In the genomic region with DNA sequence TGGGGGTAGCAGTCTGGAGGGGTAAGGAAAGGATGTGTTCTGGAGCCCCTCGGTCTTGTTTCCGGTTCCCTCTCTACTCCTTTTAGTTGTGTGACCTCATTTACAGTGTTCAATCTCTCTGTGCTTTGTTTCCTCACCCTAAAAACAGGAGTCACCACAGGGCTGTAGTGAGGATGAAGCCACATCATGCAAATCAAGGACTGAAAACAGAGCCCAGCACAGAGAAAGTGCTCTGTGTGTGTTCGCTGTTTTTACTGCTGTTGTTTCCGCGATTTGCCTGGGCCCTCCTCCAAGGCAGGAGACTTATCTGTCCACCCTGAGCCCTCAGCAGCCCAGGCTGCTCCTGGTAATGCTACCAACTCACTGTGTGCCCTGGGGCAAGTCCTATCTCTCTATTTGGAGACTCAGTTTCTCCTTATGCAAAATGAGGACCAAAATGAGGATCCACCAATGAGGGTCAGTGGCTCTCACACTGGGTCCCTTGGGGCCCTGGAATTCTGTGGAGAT, we compare ENCODE assay signal across 22 cellular contexts.
DNase-seq lines count a peak whose midpoint lies in the region; ATAC-seq and TF ChIP-seq lines count a peak whose summit lies in the region.
"Had no signal": no experiment of that assay in that cellular context is flagged by ENCODE, and none has a peak within 500 bp of the region (broad histone marks: within the 10 kb centered on the region; RNA-seq: fewer than 3 reads in every experiment).

No MANE protein-coding gene starts in this region.

- H3K36me3 ChIP-seq in endodermal cell (ENCODE audit: control insufficient read depth, insufficient read depth, low read length) (no peaks in the 10 kb centered on the region), prostate gland (no peaks in the 10 kb centered on the region), BE2C (no peaks in the 10 kb centered on the region)
- H3K36me3 ChIP-seq: HAP-1 had no signal

- no peak overlapping the region for H3K4me3 Mint-ChIP-seq in endodermal cell
- no peak overlapping the region for H3K4me3 Mint-ChIP-seq in effector memory CD8-positive, alpha-beta T cell
- H3K4me3 Mint-ChIP-seq: CD4-positive, CD25-positive, alpha-beta regulatory T cell had no signal

- no peaks in the 10 kb centered on the region for H3K36me3 Mint-ChIP-seq in endodermal cell (ENCODE audit: low read depth)
- H3K36me3 Mint-ChIP-seq in effector memory CD8-positive, alpha-beta T cell (ENCODE audit: insufficient read depth), result no peaks in the 10 kb centered on the region
- H3K36me3 Mint-ChIP-seq: CD4-positive, CD25-positive, alpha-beta regulatory T cell had no signal

- DNase-seq in Right ventricle myocardium inferior (ENCODE audit: missing footprints), result peak; percentile 16
- DNase-seq in left cardiac atrium, result no peak
- peak; percentile 15 for DNase-seq in endodermal cell
- DNase-seq in prostate gland (ENCODE audit: low spot score), result peak; percentile 37
- DNase-seq in HCEC 1CT, result no peak
- DNase-seq in effector memory CD8-positive, alpha-beta T cell, result no peak
- DNase-seq in BE2C, result no peak
- DNase-seq: AML-193; Caco-2; CD4-positive, CD25-positive, alpha-beta regulatory T cell; DMS153; GDM1; MM.1S; NCI-H1092; NCI-H146; NCI-H2029 treated with DMSO at 0.1 percent for 48 hours; NCI-H2171 treated with DMSO at 0.1 percent for 48 hours; NCI-H774; OCI-M1 had no signal

- H3K4me1 Mint-ChIP-seq in endodermal cell, result peaks cover 17% of the 10 kb centered on the region
- H3K4me1 Mint-ChIP-seq in effector memory CD8-positive, alpha-beta T cell (ENCODE audit: low read depth in 2 of 2), result no peaks in the 10 kb centered on the region
- H3K4me1 Mint-ChIP-seq: CD4-positive, CD25-positive, alpha-beta regulatory T cell had no signal

- no peaks in the 10 kb centered on the region for H3K9me3 Mint-ChIP-seq in endodermal cell
- no peaks in the 10 kb centered on the region for H3K9me3 Mint-ChIP-seq in effector memory CD8-positive, alpha-beta T cell
- H3K9me3 Mint-ChIP-seq: CD4-positive, CD25-positive, alpha-beta regulatory T cell had no signal

- no peak overlapping the region for H3K27ac ChIP-seq in endodermal cell (ENCODE audit: low read depth, low read length)
- peak overlapping the region; percentile 28 to 52 for H3K27ac ChIP-seq in prostate gland
- H3K27ac ChIP-seq: 22Rv1 had no signal

- no peak overlapping the region for H3K27ac Mint-ChIP-seq in endodermal cell
- no peak overlapping the region for H3K27ac Mint-ChIP-seq in effector memory CD8-positive, alpha-beta T cell
- H3K27ac Mint-ChIP-seq: CD4-positive, CD25-positive, alpha-beta regulatory T cell had no signal

- 87 to 88% methylated on average over 4 to 5 of the region's 5 CpGs for WGBS in endodermal cell (ENCODE audit: insufficient coverage in 1 of 2, insufficient read length in 1 of 2), 2 experiments
- WGBS in prostate gland, result 57% methylated on average over 5 of the region's 5 CpGs

- H3K27me3 ChIP-seq in endodermal cell (ENCODE audit: control insufficient read depth, insufficient read depth, low read length, poor library complexity, severe bottlenecking) (no peaks in the 10 kb centered on the region), prostate gland (replicated peaks; ENCODE audit: insufficient read depth) (no peaks in the 10 kb centered on the region), BE2C (no peaks in the 10 kb centered on the region)

- H3K4me1 ChIP-seq in endodermal cell (ENCODE audit: control insufficient read depth, insufficient read depth, low read length) (no peaks in the 10 kb centered on the region), prostate gland (replicated peaks) (peaks cover 8% of the 10 kb centered on the region), BE2C (peaks cover 9% of the 10 kb centered on the region)
- H3K4me1 ChIP-seq: Caco-2, HAP-1 had no signal

- intact Hi-C loops in Right ventricle myocardium inferior (cut with DNase I), result no loop called here
- intact Hi-C loops in left cardiac atrium (cut with DNase I), result no loop called here
- intact Hi-C loops in prostate gland (cut with DNase I), result no loop called here

- H3K27me3 Mint-ChIP-seq in endodermal cell (ENCODE audit: insufficient read depth), result peaks cover 2% of the 10 kb centered on the region
- peaks cover 27 to 73% of the 10 kb centered on the region in 2 donors for H3K27me3 Mint-ChIP-seq in effector memory CD8-positive, alpha-beta T cell
- H3K27me3 Mint-ChIP-seq: CD4-positive, CD25-positive, alpha-beta regulatory T cell had no signal

- no peak for TF ChIP-seq POLR2A in prostate gland (IDR thresholded peaks at IDR 0.05)

- no peak for TF ChIP-seq CTCF in endodermal cell (conservative IDR thresholded peaks at IDR 0.05)
- no peak for TF ChIP-seq CTCF in prostate gland (IDR thresholded peaks at IDR 0.05)
- TF ChIP-seq CTCF in BE2C (IDR thresholded peaks at IDR 0.05; ENCODE audit: low read depth, low read length), result no peak

- H3K9ac ChIP-seq in endodermal cell (ENCODE audit: extremely low read depth, low read length, poor library complexity, severe bottlenecking), result no peak overlapping the region

- H3K4me3 ChIP-seq in endodermal cell (ENCODE audit: low read length), result no peak overlapping the region
- no peak overlapping the region for H3K4me3 ChIP-seq in prostate gland
- H3K4me3 ChIP-seq in BE2C (ENCODE audit: low read depth, low read length), result no peak overlapping the region
- H3K4me3 ChIP-seq: HAP-1 had no signal

- ATAC-seq in Right ventricle myocardium inferior (no peak), left cardiac atrium (no peak), HG02759 (IDR thresholded peaks at IDR 0.05; ENCODE audit: unreplicated experiment) (no peak)
- no peak for ATAC-seq in effector memory CD8-positive, alpha-beta T cell (replicated peaks)

- H3K9me3 ChIP-seq in endodermal cell (ENCODE audit: control insufficient read depth, low read length) (no peaks in the 10 kb centered on the region), prostate gland (no peaks in the 10 kb centered on the region), BE2C (no peaks in the 10 kb centered on the region)
- H3K9me3 ChIP-seq: Caco-2, HAP-1 had no signal

Comparison
In these comparisons a context has a peak if more than half of its experiments do, and no peak if none do; other contexts are left out.
1. DNase-seq: peak in Right ventricle myocardium inferior (single experiment), endodermal cell (single experiment) and prostate gland (single experiment); none in left cardiac atrium (single experiment), HCEC 1CT (single experiment), effector memory CD8-positive, alpha-beta T cell (0 of 3) and BE2C (single experiment).